8 cellular contexts compared by ENCODE assay signal in genomic region chrX:11558972-11559371, GRCh38.
DNase-seq lines count a peak whose midpoint lies in the region; ATAC-seq and TF ChIP-seq lines count a peak whose summit lies in the region.

No MANE protein-coding gene starts in this region.

- no peaks in the 10 kb centered on the region for H3K9me3 ChIP-seq in endodermal cell (ENCODE audit: control insufficient read depth, low read length)

- peaks cover 43% of the 10 kb centered on the region for H3K9me3 Mint-ChIP-seq in endodermal cell

- H3K27ac ChIP-seq in endodermal cell (ENCODE audit: low read depth, low read length) = no peak overlapping the region

- 90 to 100% methylated on average over 1 to 4 of the region's 4 CpGs for WGBS in endodermal cell (ENCODE audit: insufficient coverage in 1 of 2, insufficient read length in 1 of 2), 2 experiments

- H3K4me1 ChIP-seq in endodermal cell (ENCODE audit: control insufficient read depth, insufficient read depth, low read length) = no peaks in the 10 kb centered on the region

- peaks cover 7% of the 10 kb centered on the region for H3K27me3 Mint-ChIP-seq in endodermal cell (ENCODE audit: insufficient read depth)

- H3K36me3 Mint-ChIP-seq in endodermal cell (ENCODE audit: low read depth) = no peaks in the 10 kb centered on the region

- H3K4me1 Mint-ChIP-seq in endodermal cell = no peaks in the 10 kb centered on the region

- H3K36me3 ChIP-seq in endodermal cell (ENCODE audit: control insufficient read depth, insufficient read depth, low read length) = no peaks in the 10 kb centered on the region

- H3K27me3 ChIP-seq in endodermal cell (ENCODE audit: control insufficient read depth, insufficient read depth, low read length, poor library complexity, severe bottlenecking) = no peaks in the 10 kb centered on the region

- H3K27ac Mint-ChIP-seq in endodermal cell = no peak overlapping the region

- DNase-seq in COLO668 (lab: John Stamatoyannopoulos, UW; ENCODE audit: unreplicated experiment) (peak; percentile 17), endodermal cell (peak; percentile 69), NCI-H345 (lab: John Stamatoyannopoulos, UW) (no peak), cerebellar nuclear complex (lab: John Stamatoyannopoulos, UW) (no peak), NCI-H446 (lab: John Stamatoyannopoulos, UW) (no peak)
- DNase-seq in stimulated activated CD4-positive, alpha-beta T cell treated with anti-CD3 and anti-CD28 coated beads, Interleukin-1b, Interleukin-23, amount 100 ng/mL, for 48 hours = peak; percentile 51

- TF ChIP-seq CTCF in WI38 (IDR thresholded peaks at IDR 0.05; ENCODE audit: low read depth, low read length) = peak; percentile 19; the same call in 1 of the 2 replicates
- peak; percentile 71 for TF ChIP-seq CTCF in endodermal cell (conservative IDR thresholded peaks at IDR 0.05)

- no peak overlapping the region for H3K4me3 Mint-ChIP-seq in endodermal cell

- H3K4me3 ChIP-seq in WI38 (ENCODE audit: low read depth, low read length) (no peak overlapping the region), endodermal cell (ENCODE audit: low read length) (no peak overlapping the region)

- ATAC-seq in HG03135 (IDR thresholded peaks at IDR 0.05; ENCODE audit: unreplicated experiment) = peak; percentile 89

- H3K9ac ChIP-seq in endodermal cell (ENCODE audit: extremely low read depth, low read length, poor library complexity, severe bottlenecking) = no peak overlapping the region

Comparison
In these comparisons a context has a peak if more than half of its experiments do, and no peak if none do; other contexts are left out.
1. DNase-seq: peak in COLO668 (single experiment), endodermal cell (single experiment) and stimulated activated CD4-positive, alpha-beta T cell treated with anti-CD3 and anti-CD28 coated beads, Interleukin-1b, Interleukin-23, amount 100 ng/mL, for 48 hours (single experiment); none in NCI-H345 (single experiment), cerebellar nuclear complex (0 of 2) and NCI-H446 (0 of 2).